9 cellular contexts compared by ENCODE assay signal in the genomic region with DNA sequence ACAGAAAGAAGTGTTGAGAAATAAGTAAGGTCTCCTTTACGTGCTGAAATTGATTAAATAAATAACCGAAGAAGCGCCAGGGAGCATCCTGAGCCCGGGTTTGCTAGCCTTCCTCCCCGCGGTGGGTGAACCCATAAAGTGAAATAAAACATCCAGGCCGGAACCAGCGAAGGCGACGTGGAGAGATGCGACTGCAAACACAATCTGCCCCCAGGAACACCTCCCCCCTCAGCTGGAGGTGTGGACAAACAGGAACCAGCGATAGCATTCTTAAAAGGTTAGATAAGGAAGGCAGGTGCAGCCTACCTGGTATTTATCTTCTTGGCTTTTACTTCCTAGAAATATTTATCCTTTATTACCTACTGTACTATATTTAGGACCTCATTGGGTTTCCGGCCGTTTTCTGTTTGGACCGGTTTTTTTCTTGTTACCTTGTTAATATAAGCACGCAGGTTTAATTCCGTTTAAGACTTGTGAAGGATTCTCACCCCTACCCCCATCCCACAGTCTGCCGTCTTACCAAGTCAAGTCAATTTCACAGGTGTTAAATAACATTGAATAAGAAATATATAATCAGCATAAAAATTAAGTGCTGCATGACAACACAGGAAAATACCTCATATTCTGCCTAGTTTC.
DNase-seq lines count a peak whose midpoint lies in the region; ATAC-seq lines count a peak whose summit lies in the region.
"Had no signal": no experiment of that assay in that cellular context is flagged by ENCODE, and none has a peak within 500 bp of the region (broad histone marks: within the 10 kb centered on the region; RNA-seq: fewer than 3 reads in every experiment).

No MANE protein-coding gene starts in this region.

- no peak for ATAC-seq in stimulated activated naive CD8-positive, alpha-beta T cell treated with anti-CD3 and anti-CD28 coated beads, Interleukin-15, amount 100 ng/mL, for 72 hours
- ATAC-seq in activated CD4-positive, CD25-positive, alpha-beta regulatory T cell treated with anti-CD3 and anti-CD28 coated beads, Interleukin-2, amount 50 U/mL, for 24 hours: no peak
- no peak for ATAC-seq in stimulated activated memory B cell treated with anti-CD40 and anti-IgM and Interleukin-4, amounts not matched to agents 10 μg/mL and 1 μg/mL and 100 μg/mL, for 72 hours

- H3K4me1 Mint-ChIP-seq in activated CD4-positive, alpha-beta T cell treated with anti-CD3 and anti-CD28 coated beads, Interleukin-2, amount 10 ng/mL, durations not matched to agents 24 days and 14 days: peaks cover 57% of the 10 kb centered on the region
- peaks cover 32% of the 10 kb centered on the region for H3K4me1 Mint-ChIP-seq in stimulated activated naive CD8-positive, alpha-beta T cell treated with anti-CD3 and anti-CD28 coated beads, Interleukin-15, amount 100 ng/mL, for 72 hours
- H3K4me1 Mint-ChIP-seq in stimulated activated memory B cell treated with anti-CD40 and anti-IgM and Interleukin-4, amounts not matched to agents 10 μg/mL and 1 μg/mL and 100 μg/mL, for 72 hours: peaks cover 7% of the 10 kb centered on the region

- H3K36me3 Mint-ChIP-seq in activated CD4-positive, alpha-beta T cell treated with anti-CD3 and anti-CD28 coated beads, Interleukin-2, amount 10 ng/mL, durations not matched to agents 24 days and 14 days (ENCODE audit: low read depth): no peaks in the 10 kb centered on the region
- no peaks in the 10 kb centered on the region for H3K36me3 Mint-ChIP-seq in stimulated activated memory B cell treated with anti-CD40 and anti-IgM and Interleukin-4, amounts not matched to agents 10 μg/mL and 1 μg/mL and 100 μg/mL, for 72 hours

- peak; percentile 71 for DNase-seq in activated CD4-positive, alpha-beta T cell treated with anti-CD3 and anti-CD28 coated beads, Interleukin-2, amount 10 ng/mL, durations not matched to agents 24 days and 14 days
- DNase-seq in activated CD4-positive, alpha-beta T cell treated with anti-CD3 and anti-CD28 coated beads, Interleukin-2, amount 50 U/mL, for 48 hours: no peak
- DNase-seq in NCI-H748 treated with DMSO at 0.1 percent for 48 hours (lab: John Stamatoyannopoulos, UW) (peak; percentile 88), NCI-H446 (lab: John Stamatoyannopoulos, UW) (no peak)
- DNase-seq in stimulated activated naive CD8-positive, alpha-beta T cell treated with anti-CD3 and anti-CD28 coated beads, Interleukin-15, amount 100 ng/mL, for 72 hours: no peak

- H3K9me3 Mint-ChIP-seq in activated CD4-positive, alpha-beta T cell treated with anti-CD3 and anti-CD28 coated beads, Interleukin-2, amount 10 ng/mL, durations not matched to agents 24 days and 14 days: no peaks in the 10 kb centered on the region
- no peaks in the 10 kb centered on the region for H3K9me3 Mint-ChIP-seq in stimulated activated naive CD8-positive, alpha-beta T cell treated with anti-CD3 and anti-CD28 coated beads, Interleukin-15, amount 100 ng/mL, for 72 hours
- H3K9me3 Mint-ChIP-seq in stimulated activated memory B cell treated with anti-CD40 and anti-IgM and Interleukin-4, amounts not matched to agents 10 μg/mL and 1 μg/mL and 100 μg/mL, for 72 hours: no peaks in the 10 kb centered on the region

- intact Hi-C loops in activated CD4-positive, alpha-beta T cell treated with anti-CD3 and anti-CD28 coated beads, Interleukin-2, amount 10 ng/mL, durations not matched to agents 24 days and 14 days (cut with micrococcal nuclease): loop anchor here (5.0 kb wide), 1 partner anchor 50 kb away; no protein-coding TSS in a partner anchor

- peak overlapping the region; percentile 66 for H3K4me3 ChIP-seq in endocrine pancreas (ENCODE audit: control insufficient read depth, insufficient read depth, low read length)
- H3K4me3 ChIP-seq: SK-N-MC had no signal

- H3K27me3 ChIP-seq in endocrine pancreas (ENCODE audit: control insufficient read depth, insufficient read depth, low read length): no peaks in the 10 kb centered on the region

- H3K36me3 ChIP-seq in endocrine pancreas (ENCODE audit: control insufficient read depth, insufficient read depth, low read length): no peaks in the 10 kb centered on the region

- H3K27ac Mint-ChIP-seq in activated CD4-positive, alpha-beta T cell treated with anti-CD3 and anti-CD28 coated beads, Interleukin-2, amount 10 ng/mL, durations not matched to agents 24 days and 14 days: peak overlapping the region; percentile 78
- H3K27ac Mint-ChIP-seq in stimulated activated naive CD8-positive, alpha-beta T cell treated with anti-CD3 and anti-CD28 coated beads, Interleukin-15, amount 100 ng/mL, for 72 hours: peak overlapping the region; percentile 13 to 68
- H3K27ac Mint-ChIP-seq in stimulated activated memory B cell treated with anti-CD40 and anti-IgM and Interleukin-4, amounts not matched to agents 10 μg/mL and 1 μg/mL and 100 μg/mL, for 72 hours: no peak overlapping the region

- peaks cover 8% of the 10 kb centered on the region for H3K27me3 Mint-ChIP-seq in activated CD4-positive, alpha-beta T cell treated with anti-CD3 and anti-CD28 coated beads, Interleukin-2, amount 10 ng/mL, durations not matched to agents 24 days and 14 days
- peaks cover 46% of the 10 kb centered on the region for H3K27me3 Mint-ChIP-seq in stimulated activated naive CD8-positive, alpha-beta T cell treated with anti-CD3 and anti-CD28 coated beads, Interleukin-15, amount 100 ng/mL, for 72 hours
- peaks cover 91% of the 10 kb centered on the region for H3K27me3 Mint-ChIP-seq in stimulated activated memory B cell treated with anti-CD40 and anti-IgM and Interleukin-4, amounts not matched to agents 10 μg/mL and 1 μg/mL and 100 μg/mL, for 72 hours

- no peaks in the 10 kb centered on the region for H3K9me3 ChIP-seq in endocrine pancreas (ENCODE audit: control insufficient read depth, low read length)

- peak overlapping the region; percentile 58 for H3K4me3 Mint-ChIP-seq in activated CD4-positive, alpha-beta T cell treated with anti-CD3 and anti-CD28 coated beads, Interleukin-2, amount 10 ng/mL, durations not matched to agents 24 days and 14 days
- peak overlapping the region; percentile 69 to 79 for H3K4me3 Mint-ChIP-seq in stimulated activated naive CD8-positive, alpha-beta T cell treated with anti-CD3 and anti-CD28 coated beads, Interleukin-15, amount 100 ng/mL, for 72 hours
- no peak overlapping the region for H3K4me3 Mint-ChIP-seq in stimulated activated memory B cell treated with anti-CD40 and anti-IgM and Interleukin-4, amounts not matched to agents 10 μg/mL and 1 μg/mL and 100 μg/mL, for 72 hours

- no peaks in the 10 kb centered on the region for H3K4me1 ChIP-seq in endocrine pancreas (ENCODE audit: control insufficient read depth, insufficient read depth, low read length)

- peak overlapping the region; percentile 39 for H3K9ac ChIP-seq in endocrine pancreas (ENCODE audit: control insufficient read depth, insufficient read depth, low read length)

Comparison
In these comparisons a context has a peak if more than half of its experiments do, and no peak if none do; other contexts are left out.
1. DNase-seq: peak in activated CD4-positive, alpha-beta T cell treated with anti-CD3 and anti-CD28 coated beads, Interleukin-2, amount 10 ng/mL, durations not matched to agents 24 days and 14 days (single experiment) and NCI-H748 treated with DMSO at 0.1 percent for 48 hours (single experiment); none in activated CD4-positive, alpha-beta T cell treated with anti-CD3 and anti-CD28 coated beads, Interleukin-2, amount 50 U/mL, for 48 hours (0 of 2), stimulated activated naive CD8-positive, alpha-beta T cell treated with anti-CD3 and anti-CD28 coated beads, Interleukin-15, amount 100 ng/mL, for 72 hours (0 of 2) and NCI-H446 (0 of 2).